8 cellular contexts compared by ENCODE assay signal in the genomic region with DNA sequence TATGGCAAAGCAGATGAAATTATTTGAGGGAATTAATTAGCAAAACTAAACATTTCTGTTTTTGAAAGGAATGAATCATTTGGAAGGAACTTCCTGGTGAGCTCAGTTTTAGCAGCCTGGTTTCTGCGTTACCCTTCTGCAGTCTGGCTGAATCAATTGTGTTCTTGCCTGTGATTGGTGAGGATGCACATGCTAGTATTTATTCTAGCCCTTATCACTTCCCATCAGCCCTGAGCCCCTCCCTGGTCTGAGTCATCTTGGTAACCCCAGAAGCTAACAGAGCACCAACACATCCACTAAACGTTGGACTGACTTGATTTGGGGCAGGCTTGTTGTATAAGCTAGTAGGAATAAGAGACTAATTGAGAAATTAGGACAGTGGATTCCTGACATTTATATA.
A peak's percentile ranks its signal among the peaks of the same experiment; 100 is the strongest.
DNase-seq lines count a peak whose midpoint lies in the region; ATAC-seq and TF ChIP-seq lines count a peak whose summit lies in the region.

No MANE protein-coding gene starts in this region.

- H3K27me3 ChIP-seq in effector memory CD4-positive, alpha-beta T cell (replicated peaks; ENCODE audit: control insufficient read depth, insufficient read depth, low read length, poor library complexity, severe bottlenecking): no peaks in the 10 kb centered on the region

- H3K4me3 ChIP-seq in effector memory CD4-positive, alpha-beta T cell (ENCODE audit: insufficient read depth, low read depth, low read length, poor library complexity, severe bottlenecking): no peak overlapping the region

- DNase-seq in AG08395 (ENCODE audit: low spot score): peak; percentile 94
- peak; percentile 26 for DNase-seq in UCSD-AML1 (lab: John Stamatoyannopoulos, UW; ENCODE audit: unreplicated experiment)
- DNase-seq in effector memory CD4-positive, alpha-beta T cell: peak; percentile 8 to 34 (median 20)
- DNase-seq in non-pigmented ciliary epithelial cell (ENCODE audit: low read depth): peak; percentile 98

- no peaks in the 10 kb centered on the region for H3K36me3 ChIP-seq in effector memory CD4-positive, alpha-beta T cell (ENCODE audit: control insufficient read depth, insufficient read depth, low read length)

- TF ChIP-seq POLR2A in GM18505 (IDR thresholded peaks at IDR 0.05; ENCODE audit: borderline replicate concordance, extremely low read depth, insufficient read depth, insufficient read length): no peak

- no peaks in the 10 kb centered on the region for H3K4me1 ChIP-seq in effector memory CD4-positive, alpha-beta T cell (ENCODE audit: control insufficient read depth, insufficient read depth, low read length, poor library complexity, severe bottlenecking)

- no peaks in the 10 kb centered on the region for H3K9me3 ChIP-seq in effector memory CD4-positive, alpha-beta T cell (ENCODE audit: control insufficient read depth, low read length)

- H3K27ac ChIP-seq in effector memory CD4-positive, alpha-beta T cell (ENCODE audit: insufficient read depth, low read length, poor library complexity, severe bottlenecking): no peak overlapping the region

- ATAC-seq in HG02938 (IDR thresholded peaks at IDR 0.05; ENCODE audit: unreplicated experiment) (peak; percentile 55), GM21825 (IDR thresholded peaks at IDR 0.05; ENCODE audit: unreplicated experiment) (no peak), GM18519 (IDR thresholded peaks at IDR 0.05; ENCODE audit: low FRiP score, unreplicated experiment) (no peak), GM18505 (IDR thresholded peaks at IDR 0.05; ENCODE audit: unreplicated experiment) (no peak)

Comparison
In these comparisons a context has a peak if more than half of its experiments do, and no peak if none do; other contexts are left out.
1. DNase-seq: peak in every context shown above with its lines; median percentile 98 in non-pigmented ciliary epithelial cell; 94 in AG08395; 26 in UCSD-AML1; 20 in effector memory CD4-positive, alpha-beta T cell.